In the genomic region with DNA sequence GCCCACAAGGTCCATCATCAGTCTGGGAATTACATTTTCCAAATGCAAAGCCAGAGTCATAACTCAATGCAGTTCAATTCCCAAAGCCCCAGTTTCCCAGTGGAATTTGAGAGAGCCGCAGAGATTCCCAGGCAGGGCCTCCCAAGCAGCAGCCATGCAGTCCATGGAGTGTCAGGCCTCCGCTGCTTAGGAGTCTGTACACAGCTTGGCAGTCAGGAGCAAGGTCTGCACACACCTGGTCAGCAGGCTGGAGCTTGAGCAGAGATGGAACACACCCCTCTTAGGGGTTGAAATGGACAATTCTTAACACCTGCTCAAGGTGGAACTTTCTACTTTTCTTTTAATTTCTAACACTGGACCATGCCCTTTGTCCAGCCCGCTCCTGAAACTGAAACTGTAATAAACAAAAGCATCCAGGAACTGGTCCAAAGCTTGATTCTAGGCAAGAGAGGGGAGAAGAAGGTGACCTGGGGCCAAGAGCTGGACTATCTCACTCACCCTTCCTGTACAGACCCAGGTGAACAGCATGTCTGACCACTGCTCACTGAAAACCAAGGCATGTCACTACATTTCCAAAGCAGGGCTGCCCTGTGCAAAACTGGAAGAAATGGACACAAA, we compare ENCODE assay signal across 2 cellular contexts.
A peak's percentile ranks its signal among the peaks of the same experiment; 100 is the strongest.
TF ChIP-seq lines count a peak whose summit lies in the region.

No MANE protein-coding gene starts in this region.

TF ChIP-seq in liver, 16 proteins besides CTCF, POLR2A, EP300 and RAD21:
- peak in 1 of 2 donors; percentile 46 for TF ChIP-seq RXRA (IDR thresholded peaks at IDR 0.05)
- no peak for TF ChIP-seq YY1 (IDR thresholded peaks at IDR 0.05)
- TF ChIP-seq HNF4A (conservative IDR thresholded peaks at IDR 0.05), result peak; percentile 46 to 86
- TF ChIP-seq, protein P1, sequence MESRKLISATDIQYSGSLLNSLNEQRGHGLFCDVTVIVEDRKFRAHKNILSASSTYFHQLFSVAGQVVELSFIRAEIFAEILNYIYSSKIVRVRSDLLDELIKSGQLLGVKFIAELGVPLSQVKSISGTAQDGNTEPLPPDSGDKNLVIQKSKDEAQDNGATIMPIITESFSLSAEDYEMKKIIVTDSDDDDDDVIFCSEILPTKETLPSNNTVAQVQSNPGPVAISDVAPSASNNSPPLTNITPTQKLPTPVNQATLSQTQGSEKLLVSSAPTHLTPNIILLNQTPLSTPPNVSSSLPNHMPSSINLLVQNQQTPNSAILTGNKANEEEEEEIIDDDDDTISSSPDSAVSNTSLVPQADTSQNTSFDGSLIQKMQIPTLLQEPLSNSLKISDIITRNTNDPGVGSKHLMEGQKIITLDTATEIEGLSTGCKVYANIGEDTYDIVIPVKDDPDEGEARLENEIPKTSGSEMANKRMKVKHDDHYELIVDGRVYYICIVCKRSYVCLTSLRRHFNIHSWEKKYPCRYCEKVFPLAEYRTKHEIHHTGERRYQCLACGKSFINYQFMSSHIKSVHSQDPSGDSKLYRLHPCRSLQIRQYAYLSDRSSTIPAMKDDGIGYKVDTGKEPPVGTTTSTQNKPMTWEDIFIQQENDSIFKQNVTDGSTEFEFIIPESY (IDR thresholded peaks at IDR 0.05), result no peak
- TF ChIP-seq REST (IDR thresholded peaks at IDR 0.05), result no peak

TF ChIP-seq in HepG2, 621 proteins besides CTCF, POLR2A, EP300 and RAD21:
- no peak for TF ChIP-seq ZFP36L2 (CRISPR knock-in tag; IDR thresholded peaks at IDR 0.05)
- no peak for TF ChIP-seq ETS1 (CRISPR knock-in tag; IDR thresholded peaks at IDR 0.05)
- no peak for TF ChIP-seq ZNF550 (CRISPR knock-in tag; IDR thresholded peaks at IDR 0.05; ENCODE audit: borderline replicate concordance)
- no peak for TF ChIP-seq ZNF703 (CRISPR knock-in tag; IDR thresholded peaks at IDR 0.05; ENCODE audit: borderline replicate concordance)
- no peak for TF ChIP-seq IRF1 (CRISPR knock-in tag; IDR thresholded peaks at IDR 0.05; ENCODE audit: low read depth)
- TF ChIP-seq ZNF530 (CRISPR knock-in tag; IDR thresholded peaks at IDR 0.05; ENCODE audit: low read depth), result no peak
- no peak for TF ChIP-seq ZNF570 (CRISPR knock-in tag; IDR thresholded peaks at IDR 0.05; ENCODE audit: borderline replicate concordance)
- TF ChIP-seq, protein P2, sequence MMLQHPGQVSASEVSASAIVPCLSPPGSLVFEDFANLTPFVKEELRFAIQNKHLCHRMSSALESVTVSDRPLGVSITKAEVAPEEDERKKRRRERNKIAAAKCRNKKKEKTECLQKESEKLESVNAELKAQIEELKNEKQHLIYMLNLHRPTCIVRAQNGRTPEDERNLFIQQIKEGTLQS (CRISPR knock-in tag; IDR thresholded peaks at IDR 0.05), result no peak
TF ChIP-seq in HepG2: peak in this region for 0.
